9 cellular contexts compared by ENCODE assay signal in genomic region chrX:54482839-54483593, GRCh38. TPM values are rescaled to one million over a fixed set of nuclear protein-coding genes. Genes with fewer than 3 reads are reported as not detected.
DNase-seq lines count a peak whose midpoint lies in the region; ATAC-seq and TF ChIP-seq lines count a peak whose summit lies in the region.
"Had no signal": no experiment of that assay in that cellular context is flagged by ENCODE, and none has a peak within 500 bp of the region (broad histone marks: within the 10 kb centered on the region; RNA-seq: fewer than 3 reads in every experiment).

No MANE protein-coding gene starts in this region.

- intact Hi-C loops in ascending aorta (cut with DNase I), result loop anchor here (2.0 to 5.0 kb wide), 4 partner anchors 14 to 159 kb away; partner anchors contain the start of genes FGD1, GNL3L and WNK3
- intact Hi-C loops in posterior vena cava (cut with DNase I), result no loop called here

- H3K27ac ChIP-seq in ascending aorta (peak overlapping the region; percentile 67 to 69), right atrium auricular region (peak overlapping the region; percentile 54 to 59)

- H3K27me3 ChIP-seq in ascending aorta, result no peaks in the 10 kb centered on the region
- H3K27me3 ChIP-seq in right atrium auricular region, result no peaks in the 10 kb centered on the region

- TF ChIP-seq CTCF in ascending aorta (IDR thresholded peaks at IDR 0.05) (no peak), right atrium auricular region (IDR thresholded peaks at IDR 0.05) (no peak)

- DNase-seq in ELF-1 (ENCODE audit: low read depth, low spot score), result peak; percentile 41
- DNase-seq in ascending aorta (ENCODE audit: low spot score in 2 of 2), result no peak
- DNase-seq in right atrium auricular region (ENCODE audit: low spot score), result no peak
- DNase-seq in posterior vena cava (ENCODE audit: low spot score), result peak; percentile 81
- no peak for DNase-seq in activated CD4-positive, alpha-beta T cell treated with anti-CD3 and anti-CD28 coated beads for 48 hours
- no peak for DNase-seq in NCI-H446 treated with DMSO at 0.1 percent for 48 hours (lab: John Stamatoyannopoulos, UW)
- no peak for DNase-seq in NCI-H2081 (lab: John Stamatoyannopoulos, UW)
- DNase-seq: naive B cell had no signal

- ATAC-seq in GM19351 (IDR thresholded peaks at IDR 0.05; ENCODE audit: unreplicated experiment), result no peak

- H3K4me1 ChIP-seq in ascending aorta (peaks cover 0 to 3% of the 10 kb centered on the region in 2 donors), right atrium auricular region (peaks cover 0 to 31% of the 10 kb centered on the region in 2 donors)

- H3K36me3 ChIP-seq in ascending aorta (no peaks in the 10 kb centered on the region), right atrium auricular region (no peaks in the 10 kb centered on the region)

- H3K4me3 ChIP-seq in ascending aorta (peak overlapping the region; percentile 26 to 51), right atrium auricular region (peak overlapping the region in 1 of 2 donors; percentile 12)

- H3K9me3 ChIP-seq in ascending aorta (no peaks in the 10 kb centered on the region), right atrium auricular region (no peaks in the 10 kb centered on the region)

RNA-seq across cellular contexts. Expression of gene FGD1, which starts 13.0 kb away (rescaled TPM):
- total RNA-seq in ascending aorta (16.5 TPM), right atrium auricular region (1 to 10 TPM; 5.7 to 6.6 TPM), posterior vena cava (1 to 10 TPM; 7.6 to 9.6 TPM)

RNA-seq across cellular contexts. Expression of gene TSR2, which starts 42.8 kb away (rescaled TPM):
- total RNA-seq in ascending aorta, result 14.0 TPM
- total RNA-seq in right atrium auricular region, result 10 to 100 TPM; 16.9 to 18.8 TPM
- total RNA-seq in posterior vena cava, result 10 to 100 TPM; 38.6 to 39.3 TPM

RNA-seq across cellular contexts. Expression of gene GNL3L, which starts 47.0 kb away (rescaled TPM):
- 15.4 TPM for total RNA-seq in ascending aorta
- 10 to 100 TPM; 24.6 to 35.5 TPM for total RNA-seq in right atrium auricular region
- 10 to 100 TPM; 26.3 to 28.5 TPM for total RNA-seq in posterior vena cava

Comparison
In these comparisons a context has a peak if more than half of its experiments do, and no peak if none do; other contexts are left out.
1. DNase-seq: peak in ELF-1 (single experiment) and posterior vena cava (single experiment); none in ascending aorta (0 of 2), right atrium auricular region (single experiment), activated CD4-positive, alpha-beta T cell treated with anti-CD3 and anti-CD28 coated beads for 48 hours (single experiment), NCI-H446 treated with DMSO at 0.1 percent for 48 hours (single experiment) and NCI-H2081 (0 of 2).